31 cellular contexts compared by ENCODE assay signal in genomic region chr6:13698715-13699114, GRCh38.
"Had no signal": no experiment of that assay in that cellular context is flagged by ENCODE, and none has a peak within 500 bp of the region (broad histone marks: within the 10 kb centered on the region; RNA-seq: fewer than 3 reads in every experiment).

No MANE protein-coding gene starts in this region.

- H3K27me3 ChIP-seq: adrenal gland, MG63 had no signal

- H3K27ac ChIP-seq: adrenal gland, KMS-11, VCaP had no signal

- ATAC-seq: activated T-cell treated with anti-CD3 and anti-CD28 coated beads, Interleukin-2, amount 50 U/mL, for 72 hours; Panc1; Right ventricle myocardium inferior had no signal

- H3K4me3 ChIP-seq: adrenal gland, MG63 had no signal

- H3K36me3 ChIP-seq: adrenal gland had no signal

- H3K27ac Mint-ChIP-seq: activated CD4-positive, alpha-beta memory T cell treated with anti-CD3 and anti-CD28 coated beads, Interleukin-2, amount 10 ng/mL, durations not matched to agents 7 days and 5 days; activated naive CD4-positive, alpha-beta T cell treated with anti-CD3 and anti-CD28 coated beads, Interleukin-2, amount 10 ng/mL, durations not matched to agents 7 days and 5 days; activated naive CD8-positive, alpha-beta T cell treated with anti-CD3 and anti-CD28 coated beads, Interleukin-2, amount 10 ng/mL, durations not matched to agents 7 days and 5 days; activated T-helper 2 cell treated with anti-CD3 and anti-CD28 coated beads, Interferon-gamma antibody, Interleukin-2, Interleukin-4, amounts not matched to agents 10 μg/mL and 5 μg/mL and 100 μg/mL, durations not matched to agents 14 hours and 24 hours and 36 hours had no signal

- H3K9me3 Mint-ChIP-seq: activated CD4-positive, alpha-beta memory T cell treated with anti-CD3 and anti-CD28 coated beads, Interleukin-2, amount 10 ng/mL, durations not matched to agents 7 days and 5 days; activated naive CD4-positive, alpha-beta T cell treated with anti-CD3 and anti-CD28 coated beads, Interleukin-2, amount 10 ng/mL, durations not matched to agents 7 days and 5 days; activated naive CD8-positive, alpha-beta T cell treated with anti-CD3 and anti-CD28 coated beads, Interleukin-2, amount 10 ng/mL, durations not matched to agents 7 days and 5 days; activated T-cell treated with anti-CD3 and anti-CD28 coated beads, Interleukin-2, amount 50 U/mL, for 72 hours; activated T-helper 2 cell treated with anti-CD3 and anti-CD28 coated beads, Interferon-gamma antibody, Interleukin-2, Interleukin-4, amounts not matched to agents 10 μg/mL and 5 μg/mL and 100 μg/mL, durations not matched to agents 14 hours and 24 hours and 36 hours had no signal

- DNase-seq: activated CD4-positive, alpha-beta memory T cell treated with anti-CD3 and anti-CD28 coated beads, Interleukin-2, amount 10 ng/mL, durations not matched to agents 7 days and 5 days; activated CD4-positive, alpha-beta T cell treated with anti-CD3 and anti-CD28 coated beads for 36 hours; activated CD4-positive, alpha-beta T cell treated with anti-CD3 and anti-CD28 coated beads, Interleukin-2, amount 50 U/mL, for 1 hour; activated CD8-positive, alpha-beta memory T cell treated with anti-CD3 and anti-CD28 coated beads, Interleukin-2, amount 50 U/mL, for 4 hours; activated gamma-delta T cell treated with Interleukin-2 at 50 U/mL for 16 hours; activated naive CD4-positive, alpha-beta T cell treated with anti-CD3 and anti-CD28 coated beads, Interleukin-2, amount 10 ng/mL, durations not matched to agents 7 days and 5 days; activated naive CD8-positive, alpha-beta T cell treated with anti-CD3 and anti-CD28 coated beads, Interleukin-2, amount 10 ng/mL, durations not matched to agents 7 days and 5 days; activated T-cell treated with anti-CD3 and anti-CD28 coated beads, Interleukin-2, amount 50 U/mL, for 72 hours; adrenal gland; anterior cingulate cortex; cerebellar nuclear complex; MG63; MV-4-11; NCI-H1105; NCI-H1436; NCI-H1694 treated with DMSO at 0.1 percent for 48 hours; NCI-H2029 treated with DMSO at 0.1 percent for 48 hours; NCI-H226; NCI-H510A; NCI-H526 treated with DMSO at 0.1 percent for 48 hours; NCI-H82; NK-92 treated with Interleukin-12 subunit alpha and Interleukin-12 subunit beta, amount 100 ng/mL, for 24 hours; OCI-M1; RPMI8226; SK-N-SH; T-helper 1 cell had no signal

- H3K9me3 ChIP-seq: adrenal gland, MG63, SK-N-SH had no signal

- H3K4me2 ChIP-seq: KMS-11, SK-N-SH had no signal

- H3K9ac ChIP-seq: KMS-11, SK-N-SH had no signal

- H3K27me3 Mint-ChIP-seq: activated CD4-positive, alpha-beta memory T cell treated with anti-CD3 and anti-CD28 coated beads, Interleukin-2, amount 10 ng/mL, durations not matched to agents 7 days and 5 days; activated CD4-positive, alpha-beta T cell treated with anti-CD3 and anti-CD28 coated beads for 36 hours; activated naive CD4-positive, alpha-beta T cell treated with anti-CD3 and anti-CD28 coated beads, Interleukin-2, amount 10 ng/mL, durations not matched to agents 7 days and 5 days; activated naive CD8-positive, alpha-beta T cell treated with anti-CD3 and anti-CD28 coated beads, Interleukin-2, amount 10 ng/mL, durations not matched to agents 7 days and 5 days had no signal

- H3K4me3 Mint-ChIP-seq: activated CD4-positive, alpha-beta memory T cell treated with anti-CD3 and anti-CD28 coated beads, Interleukin-2, amount 10 ng/mL, durations not matched to agents 7 days and 5 days; activated CD4-positive, alpha-beta T cell treated with anti-CD3 and anti-CD28 coated beads for 36 hours; activated naive CD4-positive, alpha-beta T cell treated with anti-CD3 and anti-CD28 coated beads, Interleukin-2, amount 10 ng/mL, durations not matched to agents 7 days and 5 days; activated T-cell treated with anti-CD3 and anti-CD28 coated beads, Interleukin-2, amount 50 U/mL, for 72 hours had no signal
